In genomic region chr15:90876046-90876445, GRCh38 we compare ENCODE assay signal across 25 cellular contexts. TPM values are rescaled to one million over a fixed set of nuclear protein-coding genes. Genes with fewer than 3 reads are reported as not detected.
DNase-seq lines count a peak whose midpoint lies in the region; ATAC-seq and TF ChIP-seq lines count a peak whose summit lies in the region.
"Had no signal": no experiment of that assay in that cellular context is flagged by ENCODE, and none has a peak within 500 bp of the region (broad histone marks: within the 10 kb centered on the region; RNA-seq: fewer than 3 reads in every experiment).

No MANE protein-coding gene starts in this region.

- no peaks in the 10 kb centered on the region for H3K9me3 Mint-ChIP-seq in T-helper 1 cell treated with Interleukin-12 subunit alpha and Interleukin-12 subunit beta and Interleukin-4 antibody, amounts not matched to agents 30 μg/mL and 1 μg/mL, for 36 hours
- no peaks in the 10 kb centered on the region for H3K9me3 Mint-ChIP-seq in stimulated activated naive CD8-positive, alpha-beta T cell treated with anti-CD3 and anti-CD28 coated beads, Interleukin-15, Interleukin-2, amounts not matched to agents 100 ng/mL and 50 ng/mL, for 24 hours
- H3K9me3 Mint-ChIP-seq in stimulated activated naive CD8-positive, alpha-beta T cell treated with anti-CD3 and anti-CD28 coated beads, Interleukin-15, amount 100 ng/mL, for 72 hours: no peaks in the 10 kb centered on the region
- H3K9me3 Mint-ChIP-seq in natural killer cell: no peaks in the 10 kb centered on the region
- H3K9me3 Mint-ChIP-seq: memory B cell, neural progenitor cell had no signal

- H3K9me3 ChIP-seq in effector memory CD4-positive, alpha-beta T cell (ENCODE audit: control insufficient read depth, low read length): no peaks in the 10 kb centered on the region
- H3K9me3 ChIP-seq in vagina: no peaks in the 10 kb centered on the region
- H3K9me3 ChIP-seq: BLaER1 treated with 17β-estradiol and CSF1 and Interleukin-3, amounts not matched to agents 10 nM and 100 nM; left lung; upper lobe of left lung had no signal

- H3K27me3 ChIP-seq in effector memory CD4-positive, alpha-beta T cell (replicated peaks; ENCODE audit: control insufficient read depth, insufficient read depth, low read length, poor library complexity, severe bottlenecking): no peaks in the 10 kb centered on the region
- H3K27me3 ChIP-seq in vagina: no peaks in the 10 kb centered on the region
- H3K27me3 ChIP-seq: BLaER1 treated with 17β-estradiol and CSF1 and Interleukin-3, amounts not matched to agents 10 nM and 100 nM; left lung; neural progenitor cell; upper lobe of left lung had no signal

- H3K27ac ChIP-seq in effector memory CD4-positive, alpha-beta T cell (ENCODE audit: insufficient read depth, low read length, poor library complexity, severe bottlenecking): no peak overlapping the region
- H3K27ac ChIP-seq in vagina: no peak overlapping the region
- H3K27ac ChIP-seq: 22Rv1, left lung, neural progenitor cell had no signal

- intact Hi-C loops in natural killer cell (cut with micrococcal nuclease) (no loop called here), vagina (cut with DNase I) (no loop called here)

- peaks cover 26% of the 10 kb centered on the region for H3K4me1 ChIP-seq in effector memory CD4-positive, alpha-beta T cell (ENCODE audit: control insufficient read depth, insufficient read depth, low read length, poor library complexity, severe bottlenecking)
- peaks cover 24% of the 10 kb centered on the region for H3K4me1 ChIP-seq in vagina

- peak overlapping the region; percentile 74 for H3K27ac Mint-ChIP-seq in T-helper 1 cell treated with Interleukin-12 subunit alpha and Interleukin-12 subunit beta and Interleukin-4 antibody, amounts not matched to agents 30 μg/mL and 1 μg/mL, for 36 hours
- H3K27ac Mint-ChIP-seq in stimulated activated naive CD8-positive, alpha-beta T cell treated with anti-CD3 and anti-CD28 coated beads, Interleukin-15, Interleukin-2, amounts not matched to agents 100 ng/mL and 50 ng/mL, for 24 hours: peak overlapping the region; percentile 36
- H3K27ac Mint-ChIP-seq in stimulated activated naive CD8-positive, alpha-beta T cell treated with anti-CD3 and anti-CD28 coated beads, Interleukin-15, amount 100 ng/mL, for 72 hours: peak overlapping the region in 1 of 2 donors; percentile 52
- H3K27ac Mint-ChIP-seq in natural killer cell: peak overlapping the region; percentile 69 to 78
- H3K27ac Mint-ChIP-seq: memory B cell, neural progenitor cell had no signal

- H3K36me3 ChIP-seq in effector memory CD4-positive, alpha-beta T cell (ENCODE audit: control insufficient read depth, insufficient read depth, low read length): peaks cover 49% of the 10 kb centered on the region
- H3K36me3 ChIP-seq in vagina: peaks cover 0 to 54% of the 10 kb centered on the region in 2 donors
- H3K36me3 ChIP-seq: neural progenitor cell had no signal

- peaks cover 49% of the 10 kb centered on the region for H3K4me1 Mint-ChIP-seq in T-helper 1 cell treated with Interleukin-12 subunit alpha and Interleukin-12 subunit beta and Interleukin-4 antibody, amounts not matched to agents 30 μg/mL and 1 μg/mL, for 36 hours (ENCODE audit: low read depth)
- H3K4me1 Mint-ChIP-seq in stimulated activated naive CD8-positive, alpha-beta T cell treated with anti-CD3 and anti-CD28 coated beads, Interleukin-15, Interleukin-2, amounts not matched to agents 100 ng/mL and 50 ng/mL, for 24 hours (ENCODE audit: low read depth): peaks cover 26% of the 10 kb centered on the region
- H3K4me1 Mint-ChIP-seq in stimulated activated naive CD8-positive, alpha-beta T cell treated with anti-CD3 and anti-CD28 coated beads, Interleukin-15, amount 100 ng/mL, for 72 hours: peaks cover 49% of the 10 kb centered on the region
- peaks cover 27 to 40% of the 10 kb centered on the region in 2 donors for H3K4me1 Mint-ChIP-seq in natural killer cell

- no peaks in the 10 kb centered on the region for H3K27me3 Mint-ChIP-seq in T-helper 1 cell treated with Interleukin-12 subunit alpha and Interleukin-12 subunit beta and Interleukin-4 antibody, amounts not matched to agents 30 μg/mL and 1 μg/mL, for 36 hours (ENCODE audit: low read depth)
- H3K27me3 Mint-ChIP-seq in stimulated activated naive CD8-positive, alpha-beta T cell treated with anti-CD3 and anti-CD28 coated beads, Interleukin-15, Interleukin-2, amounts not matched to agents 100 ng/mL and 50 ng/mL, for 24 hours: no peaks in the 10 kb centered on the region
- no peaks in the 10 kb centered on the region for H3K27me3 Mint-ChIP-seq in stimulated activated naive CD8-positive, alpha-beta T cell treated with anti-CD3 and anti-CD28 coated beads, Interleukin-15, amount 100 ng/mL, for 72 hours
- no peaks in the 10 kb centered on the region for H3K27me3 Mint-ChIP-seq in natural killer cell (ENCODE audit: low read depth in 2 of 2)
- H3K27me3 Mint-ChIP-seq: memory B cell had no signal

- no peak overlapping the region for H3K4me3 ChIP-seq in effector memory CD4-positive, alpha-beta T cell (ENCODE audit: insufficient read depth, low read depth, low read length, poor library complexity, severe bottlenecking)
- H3K4me3 ChIP-seq in vagina: no peak overlapping the region
- H3K4me3 ChIP-seq: BLaER1 treated with 17β-estradiol and CSF1 and Interleukin-3, amounts not matched to agents 10 nM and 100 nM; GM12878; left lung; neural progenitor cell; smooth muscle cell; upper lobe of left lung had no signal

- DNase-seq in T-helper 1 cell: no peak
- no peak for DNase-seq in stimulated activated naive CD8-positive, alpha-beta T cell treated with anti-CD3 and anti-CD28 coated beads, Interleukin-15, amount 100 ng/mL, for 72 hours
- no peak for DNase-seq in natural killer cell
- DNase-seq in effector memory CD4-positive, alpha-beta T cell: no peak
- DNase-seq in vagina (ENCODE audit: extremely low spot score in 2 of 2): no peak
- no peak for DNase-seq in NCI-H748 (lab: John Stamatoyannopoulos, UW; ENCODE audit: unreplicated experiment)
- DNase-seq: head of caudate nucleus; KG1; NCI-H1105 treated with DMSO at 0.1 percent for 48 hours; NCI-H187 treated with DMSO at 0.1 percent for 48 hours; NCI-H2171; RPMI8226; stimulated activated CD4-positive, alpha-beta T cell treated with anti-CD3 and anti-CD28 coated beads, Interleukin-2, amount 100 ng/mL, for 24 hours had no signal

- TF ChIP-seq POLR2A in vagina (IDR thresholded peaks at IDR 0.05): no peak

- ATAC-seq in stimulated activated naive CD8-positive, alpha-beta T cell treated with anti-CD3 and anti-CD28 coated beads, Interleukin-15, amount 100 ng/mL, for 72 hours: no peak
- no peak for ATAC-seq in natural killer cell
- ATAC-seq: esophagus mucosa, GM12878, left lung, right cardiac atrium had no signal

- TF ChIP-seq CTCF in natural killer cell (IDR thresholded peaks at IDR 0.05) (no peak), vagina (IDR thresholded peaks at IDR 0.05) (no peak)

- peaks cover 78% of the 10 kb centered on the region for H3K36me3 Mint-ChIP-seq in T-helper 1 cell treated with Interleukin-12 subunit alpha and Interleukin-12 subunit beta and Interleukin-4 antibody, amounts not matched to agents 30 μg/mL and 1 μg/mL, for 36 hours (ENCODE audit: low read depth)
- H3K36me3 Mint-ChIP-seq in stimulated activated naive CD8-positive, alpha-beta T cell treated with anti-CD3 and anti-CD28 coated beads, Interleukin-15, Interleukin-2, amounts not matched to agents 100 ng/mL and 50 ng/mL, for 24 hours (ENCODE audit: low read depth): peaks cover 61% of the 10 kb centered on the region
- H3K36me3 Mint-ChIP-seq in natural killer cell: no peaks in the 10 kb centered on the region

- H3K4me3 Mint-ChIP-seq in T-helper 1 cell treated with Interleukin-12 subunit alpha and Interleukin-12 subunit beta and Interleukin-4 antibody, amounts not matched to agents 30 μg/mL and 1 μg/mL, for 36 hours: peak overlapping the region; percentile 91
- H3K4me3 Mint-ChIP-seq in stimulated activated naive CD8-positive, alpha-beta T cell treated with anti-CD3 and anti-CD28 coated beads, Interleukin-15, Interleukin-2, amounts not matched to agents 100 ng/mL and 50 ng/mL, for 24 hours: no peak overlapping the region
- peak overlapping the region in 1 of 2 donors; percentile 92 for H3K4me3 Mint-ChIP-seq in stimulated activated naive CD8-positive, alpha-beta T cell treated with anti-CD3 and anti-CD28 coated beads, Interleukin-15, amount 100 ng/mL, for 72 hours
- no peak overlapping the region for H3K4me3 Mint-ChIP-seq in natural killer cell
- H3K4me3 Mint-ChIP-seq: memory B cell, neural progenitor cell had no signal

RNA-seq across cellular contexts. Expression of gene FURIN, which starts 7.7 kb away (rescaled TPM):
- total RNA-seq in natural killer cell: 100 to 1,000 TPM; 110 to 178 (median 172) TPM
- 47.6 TPM for total RNA-seq in vagina

RNA-seq across cellular contexts. Expression of gene FES, which starts 8.3 kb away (rescaled TPM):
- 10 to 100 TPM; 35.8 to 70.3 (median 52.5) TPM for total RNA-seq in natural killer cell
- total RNA-seq in vagina: 47.4 TPM

RNA-seq across cellular contexts. Expression of gene MAN2A2, which starts 27.1 kb away (rescaled TPM):
- total RNA-seq in natural killer cell: 100 to 1,000 TPM; 158 to 200 (median 177) TPM
- total RNA-seq in vagina: 46.7 TPM

RNA-seq across cellular contexts. Expression of gene HDDC3, which starts 56.3 kb away (rescaled TPM):
- total RNA-seq in natural killer cell (10 to 100 TPM; 11.2 to 14.5 (median 12.1) TPM), vagina (7.9 TPM)

RNA-seq across cellular contexts. Expression of gene UNC45A, which starts 59.0 kb away (rescaled TPM):
- 10 to 100 TPM; 39.0 to 58.1 (median 51.5) TPM for total RNA-seq in natural killer cell
- 62.1 TPM for total RNA-seq in vagina
